Comparison of ENCODE assay signal across 19 cellular contexts in the genomic region with DNA sequence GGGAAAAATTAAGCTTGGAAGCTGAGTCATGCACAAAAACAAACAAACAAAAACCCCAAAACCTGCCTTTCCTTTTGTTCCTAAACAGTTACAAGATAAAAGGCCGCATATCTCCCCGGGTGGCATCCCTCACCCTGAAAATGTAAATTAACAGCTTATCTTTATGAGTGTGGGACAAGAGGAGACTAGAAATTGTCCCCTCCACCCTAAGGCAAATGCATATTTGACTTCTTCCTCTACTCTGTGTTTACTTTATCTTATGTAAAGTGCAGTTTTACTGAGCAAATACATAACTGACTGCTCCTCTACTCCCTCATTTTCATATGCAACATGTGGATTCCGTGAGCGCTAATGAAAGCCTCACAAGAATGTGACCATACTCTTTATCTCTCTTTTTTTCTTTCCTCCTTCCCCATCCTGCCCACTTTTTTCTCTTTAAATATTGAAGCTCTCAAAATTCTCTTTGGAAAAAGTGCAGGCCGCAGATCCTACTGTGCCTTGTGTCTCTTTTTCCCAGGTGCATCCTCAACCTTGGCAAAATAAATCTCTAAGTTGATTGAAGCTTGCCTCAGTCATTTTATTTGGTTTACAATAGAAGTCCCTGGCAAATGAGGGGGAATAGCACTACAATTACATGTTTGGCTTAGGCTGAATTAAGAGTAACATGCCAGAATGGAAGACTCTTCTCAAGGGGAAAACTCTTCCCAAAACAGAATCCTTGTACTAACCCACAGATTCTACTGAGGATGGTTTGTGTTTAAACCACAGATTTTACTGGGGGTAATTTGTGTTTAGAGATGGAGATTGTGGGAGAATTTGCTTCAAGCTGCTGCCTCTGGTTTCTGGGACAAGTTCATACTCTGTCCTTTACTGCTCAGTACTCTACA.
DNase-seq lines count a peak whose midpoint lies in the region; ATAC-seq, FAIRE-seq and TF ChIP-seq lines count a peak whose summit lies in the region.
"Had no signal": no experiment of that assay in that cellular context is flagged by ENCODE, and none has a peak within 500 bp of the region (broad histone marks: within the 10 kb centered on the region; RNA-seq: fewer than 3 reads in every experiment).

No MANE protein-coding gene starts in this region.

- in situ Hi-C loops in HepG2 (cut with HindIII; ENCODE audit: extremely low pct_ligation_motif_present, low pct_unique_long_range_greater_than_20kb) (loop anchor here (25.0 kb wide), 1 partner anchor 370 kb away; no protein-coding TSS in a partner anchor), GM13977 (cut with MboI; ENCODE audit: low pct_unique_long_range_greater_than_20kb, low sequenced_read_pairs, unreplicated experiment) (no loop called here)

- H3K79me2 ChIP-seq in HepG2 (ENCODE audit: insufficient read depth, low read length), result no peaks in the 10 kb centered on the region

- TF ChIP-seq CTCF in HepG2 (CRISPR knock-in tag; IDR thresholded peaks at IDR 0.05), result no peak
- TF ChIP-seq CTCF in right lobe of liver (IDR thresholded peaks at IDR 0.05), result no peak
- no peak for TF ChIP-seq CTCF in GM13977 (IDR thresholded peaks at IDR 0.05; ENCODE audit: extremely low read depth, insufficient read depth, missing control alignments)

- CTCF ChIA-PET in HepG2 (lab: Yijun Ruan, JAX; ENCODE audit: low intra/inter-chr PET ratio, low total read pairs), result no interaction called here

- BruUV-seq in HepG2 (replicated peaks; lab: Mats Ljungman, UMichigan), result no TSS peak

- intact Hi-C loops in HepG2 (cut with micrococcal nuclease; ENCODE audit: unreplicated experiment) (loop anchor here (10.0 kb wide), 1 partner anchor 377 kb away; no protein-coding TSS in a partner anchor), right lobe of liver (cut with DNase I) (no loop called here)

- DNase-seq in HepG2 (ENCODE audit: low spot score) (peak; percentile 89), right lobe of liver (no peak), NCI-H748 treated with DMSO at 0.1 percent for 48 hours (lab: John Stamatoyannopoulos, UW) (peak; percentile 11), OCI-M2 (lab: John Stamatoyannopoulos, UW; ENCODE audit: unreplicated experiment) (no peak), SIG-M5 (lab: John Stamatoyannopoulos, UW) (no peak), dermis blood vessel endothelial cell (no peak), GM13977 (ENCODE audit: low spot score) (no peak)
- DNase-seq: activated CD4-positive, alpha-beta T cell treated with anti-CD3 and anti-CD28 coated beads, Interleukin-2, amount 50 U/mL, for 4 hours; activated naive CD4-positive, alpha-beta T cell treated with anti-CD3 and anti-CD28 coated beads, Interleukin-2, amount 10 ng/mL, durations not matched to agents 7 days and 5 days; CD4-positive, alpha-beta memory T cell; left cardiac atrium; retina; SHP77 treated with DMSO at 0.1 percent for 48 hours; stimulated activated CD4-positive, alpha-beta T cell treated with anti-CD3 and anti-CD28 coated beads, Interleukin-15, amount 100 ng/mL, for 24 hours had no signal

- H3K4me2 ChIP-seq in HepG2 (ENCODE audit: low read depth, low read length), result peak overlapping the region; percentile 73

- POLR2A ChIA-PET in HepG2 (lab: Yijun Ruan, JAX), result interaction anchor here (0.6 to 3.1 kb wide), 6 partner anchors 10 to 82 kb away, joined by 3 to 28 read pairs (median 4); no protein-coding TSS in a partner anchor

- peak overlapping the region; percentile 99 for H3K27ac ChIP-seq in HepG2 (ENCODE audit: extremely low read length, insufficient read depth, low read length)
- no peak overlapping the region for H3K27ac ChIP-seq in right lobe of liver
- H3K27ac ChIP-seq in mesodermal cell (ENCODE audit: low read depth, low read length, severe bottlenecking), result peak overlapping the region; percentile 57
- H3K27ac ChIP-seq: VCaP had no signal

- TF ChIP-seq EP300 in HepG2 (IDR thresholded peaks at IDR 0.05; ENCODE audit: low read depth in 2 of 2, low read length in 2 of 2), result peak in 1 of 2 experiments; percentile 93; a peak in 2 of 4 replicates
- TF ChIP-seq EP300 in HepG2 (CRISPR knock-in tag; IDR thresholded peaks at IDR 0.05; ENCODE audit: borderline replicate concordance), result peak; percentile 75; the same call in 1 of the 2 replicates

- peak; percentile 71 for FAIRE-seq in HepG2 (lab: Jason Lieb, UNC)
- FAIRE-seq: H54, K562 had no signal

- ATAC-seq in HepG2 (peak; percentile 73), right lobe of liver (no peak)
- ATAC-seq: K562; stimulated activated effector memory CD8-positive, alpha-beta T cell treated with anti-CD3 and anti-CD28 coated beads, Interleukin-12 subunit alpha, Interleukin-12 subunit beta, amount 100 ng/mL, for 72 hours had no signal

- H2AFZ ChIP-seq in HepG2 (ENCODE audit: low read length), result no peak overlapping the region

- peaks cover 78% of the 10 kb centered on the region for H3K4me1 ChIP-seq in HepG2 (ENCODE audit: insufficient read depth, low read length)
- H3K4me1 ChIP-seq in right lobe of liver, result no peaks in the 10 kb centered on the region
- H3K4me1 ChIP-seq in mesodermal cell (ENCODE audit: control insufficient read depth, insufficient read depth, low read length, poor library complexity, severe bottlenecking), result peaks cover 46% of the 10 kb centered on the region

- no peaks in the 10 kb centered on the region for H3K27me3 ChIP-seq in HepG2 (ENCODE audit: control insufficient read depth in 1 of 2, insufficient read depth in 2 of 2, low read length in 2 of 2)
- no peaks in the 10 kb centered on the region for H3K27me3 ChIP-seq in right lobe of liver

- 3% methylated on average over 5 of the region's 5 CpGs for WGBS in HepG2 (ENCODE audit: low lambda C conversion rate)
- 43% methylated on average over 5 of the region's 5 CpGs for WGBS in right lobe of liver (ENCODE audit: insufficient coverage, low coverage, low lambda C conversion rate, missing lambda C conversion rate)
- WGBS in mesodermal cell (ENCODE audit: insufficient coverage in 2 of 2), 2 experiments, result 45 to 55% methylated on average over 3 of the region's 5 CpGs

- H3K4me3 ChIP-seq in HepG2 (replicated peaks in 1 of 3; ENCODE audit: insufficient read depth in 1 of 3, low read depth in 2 of 3, low read length in 3 of 3) (peak overlapping the region in 2 of 3 experiments; percentile 28 to 53; a peak in 2 of 6 replicates), right lobe of liver (no peak overlapping the region), mesodermal cell (ENCODE audit: extremely low read depth, insufficient read depth, low read length, poor library complexity, severe bottlenecking) (no peak overlapping the region)
- H3K4me3 ChIP-seq: K562 had no signal

- no peaks in the 10 kb centered on the region for H4K20me1 ChIP-seq in HepG2 (ENCODE audit: insufficient read depth, low read length)

- peak overlapping the region; percentile 76 for H3K9ac ChIP-seq in HepG2 (ENCODE audit: insufficient read depth, low read depth, low read length)

- peak; percentile 47 to 54; a peak in 3 of 4 replicates for TF ChIP-seq POLR2A in HepG2 (IDR thresholded peaks at IDR 0.05; ENCODE audit: insufficient read depth in 1 of 2, low read depth in 2 of 2, low read length in 2 of 2)
- no peak for TF ChIP-seq POLR2A in right lobe of liver (IDR thresholded peaks at IDR 0.05)

- TF ChIP-seq RAD21 in HepG2 (CRISPR knock-in tag; IDR thresholded peaks at IDR 0.05), result no peak

- H3K36me3 ChIP-seq in HepG2 (replicated peaks in 1 of 2; ENCODE audit: control insufficient read depth in 1 of 2, insufficient read depth in 2 of 2, low read length in 2 of 2) (no peaks in the 10 kb centered on the region), right lobe of liver (no peaks in the 10 kb centered on the region), mesodermal cell (ENCODE audit: control insufficient read depth, insufficient read depth, low read length) (no peaks in the 10 kb centered on the region)

- H3K9me3 ChIP-seq in HepG2 (ENCODE audit: low read length) (0 out of 2 replicates have a peak, but pooled peaks cover 5% of the 10 kb centered on the region), right lobe of liver (no peaks in the 10 kb centered on the region), mesodermal cell (ENCODE audit: control insufficient read depth, low read length) (peaks cover 3% of the 10 kb centered on the region)

TF ChIP-seq in HepG2, 621 proteins besides CTCF, POLR2A, EP300 and RAD21 (continues in another document):
- TF ChIP-seq CREB1 (IDR thresholded peaks at IDR 0.05), result no peak
- peak; percentile 72 for TF ChIP-seq CREB1 (CRISPR knock-in tag; IDR thresholded peaks at IDR 0.05)
- no peak for TF ChIP-seq ZNF431 (CRISPR knock-in tag; IDR thresholded peaks at IDR 0.05; ENCODE audit: borderline replicate concordance, low read depth)
- TF ChIP-seq NAIF1 (CRISPR knock-in tag; IDR thresholded peaks at IDR 0.05; ENCODE audit: borderline replicate concordance), result peak; percentile 43; the same call in 1 of the 2 replicates
- TF ChIP-seq ZC3H13 (CRISPR knock-in tag; IDR thresholded peaks at IDR 0.05), result no peak
- peak; percentile 45 for TF ChIP-seq ZMYM4 (CRISPR knock-in tag; IDR thresholded peaks at IDR 0.05)
- 0 out of 2 replicates have a peak, but pooled peaks have one; percentile 38 for TF ChIP-seq SMAD3 (CRISPR knock-in tag; IDR thresholded peaks at IDR 0.05)
- peak; percentile 81 for TF ChIP-seq RARA (CRISPR knock-in tag; IDR thresholded peaks at IDR 0.05)
- TF ChIP-seq, protein P1, sequence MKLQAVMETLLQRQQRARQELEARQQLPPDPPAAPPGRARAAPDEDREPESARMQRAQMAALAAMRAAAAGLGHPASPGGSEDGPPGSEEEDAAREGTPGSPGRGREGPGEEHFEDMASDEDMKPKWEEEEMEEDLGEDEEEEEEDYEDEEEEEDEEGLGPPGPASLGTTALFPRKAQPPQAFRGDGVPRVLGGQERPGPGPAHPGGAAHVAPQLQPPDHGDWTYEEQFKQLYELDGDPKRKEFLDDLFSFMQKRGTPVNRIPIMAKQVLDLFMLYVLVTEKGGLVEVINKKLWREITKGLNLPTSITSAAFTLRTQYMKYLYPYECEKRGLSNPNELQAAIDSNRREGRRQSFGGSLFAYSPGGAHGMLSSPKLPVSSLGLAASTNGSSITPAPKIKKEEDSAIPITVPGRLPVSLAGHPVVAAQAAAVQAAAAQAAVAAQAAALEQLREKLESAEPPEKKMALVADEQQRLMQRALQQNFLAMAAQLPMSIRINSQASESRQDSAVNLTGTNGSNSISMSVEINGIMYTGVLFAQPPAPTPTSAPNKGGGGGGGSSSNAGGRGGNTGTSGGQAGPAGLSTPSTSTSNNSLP (IDR thresholded peaks at IDR 0.05; ENCODE audit: low read depth, low read length), result peak; percentile 80
- TF ChIP-seq TEAD3 (CRISPR knock-in tag; optimal IDR thresholded peaks at IDR 0.05; ENCODE audit: borderline replicate concordance), result peak; percentile 62
- peak; percentile 96 for TF ChIP-seq ZBTB20 (CRISPR knock-in tag; IDR thresholded peaks at IDR 0.05; ENCODE audit: borderline replicate concordance, low read depth)
- TF ChIP-seq DPF2 (CRISPR knock-in tag; IDR thresholded peaks at IDR 0.05; ENCODE audit: borderline replicate concordance, low read depth), result peak; percentile 80
- peak; percentile 88 for TF ChIP-seq GFI1 (CRISPR knock-in tag; IDR thresholded peaks at IDR 0.05; ENCODE audit: borderline replicate concordance)
- peak; percentile 23; the same call in 1 of the 2 replicates for TF ChIP-seq ZNF331 (CRISPR knock-in tag; IDR thresholded peaks at IDR 0.05)
- TF ChIP-seq CCDC6 (CRISPR knock-in tag; IDR thresholded peaks at IDR 0.05), result 0 out of 2 replicates have a peak, but pooled peaks have one; percentile 28

Comparison
In these comparisons a context has a peak if more than half of its experiments do, and no peak if none do; other contexts are left out.
1. DNase-seq: peak in HepG2 (single experiment) and NCI-H748 treated with DMSO at 0.1 percent for 48 hours (single experiment); none in right lobe of liver (0 of 3), OCI-M2 (single experiment), SIG-M5 (single experiment), dermis blood vessel endothelial cell (single experiment) and GM13977 (single experiment).
2. H3K27ac ChIP-seq: peak in HepG2 (single experiment) and mesodermal cell (single experiment); none in right lobe of liver (0 of 3).
3. H3K4me3 ChIP-seq: peak in HepG2 (2 of 3); none in right lobe of liver (0 of 3) and mesodermal cell (single experiment).